In the genomic region with DNA sequence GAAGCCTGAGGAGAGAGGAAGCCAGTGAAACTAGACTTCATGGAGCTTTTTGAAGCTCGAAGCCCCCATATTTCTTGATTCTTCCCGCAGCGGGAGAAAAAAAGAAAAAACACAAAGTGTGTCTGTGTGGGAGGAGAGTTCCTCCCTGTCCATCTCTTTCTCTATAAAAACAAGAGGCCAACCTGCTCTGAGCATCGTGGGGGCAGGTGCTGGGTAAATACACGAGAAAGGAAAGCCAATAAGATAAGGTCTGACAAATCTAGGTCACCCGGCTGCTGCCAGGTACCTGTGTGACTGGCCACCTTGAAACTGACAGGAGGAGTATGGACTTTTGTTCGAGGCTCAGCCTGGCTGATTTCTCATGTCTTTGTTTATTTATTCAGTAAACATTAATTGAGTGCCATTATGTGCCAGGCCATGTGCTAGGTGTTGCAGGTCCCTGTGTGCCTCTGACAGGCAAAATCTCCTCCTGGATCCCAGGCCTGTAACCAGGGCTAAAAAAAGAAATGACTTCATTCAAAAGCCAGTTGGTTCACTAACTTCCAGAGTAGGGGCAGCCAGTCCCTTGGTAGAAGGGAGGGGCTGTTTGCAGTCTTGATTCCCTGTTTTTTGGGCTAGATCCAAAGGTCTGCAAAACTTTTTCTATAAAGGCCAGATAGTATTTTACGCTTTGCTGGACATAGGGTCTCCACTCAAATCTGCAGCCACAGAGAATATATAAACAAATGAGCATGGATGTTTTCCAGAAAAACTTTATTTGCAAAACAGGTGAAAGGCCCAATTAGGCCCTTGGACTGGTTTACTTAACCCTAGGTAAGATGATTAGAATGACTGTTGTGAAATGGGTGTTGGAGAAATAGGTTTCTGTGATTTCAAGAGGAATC, we compare ENCODE assay signal across 1 cellular context.
A peak's percentile ranks its signal among the peaks of the same experiment; 100 is the strongest.
TF ChIP-seq lines count a peak whose summit lies in the region.

No MANE protein-coding gene starts in this region.

TF ChIP-seq in HepG2, 621 proteins besides CTCF, POLR2A, EP300 and RAD21 (continued from another document and continues in another):
- TF ChIP-seq ATF7-NPFF (CRISPR knock-in tag; IDR thresholded peaks at IDR 0.05; ENCODE audit: low read depth) (0 out of 2 replicates have a peak, but pooled peaks have one; percentile 33), ZNF850 (CRISPR knock-in tag; conservative IDR thresholded peaks at IDR 0.05) (no peak; the same call in 1 of the 2 replicates), FOXA1 (IDR thresholded peaks at IDR 0.05) (peak; percentile 37; the same call in 1 of the 2 replicates), FOXA1 (CRISPR knock-in tag; IDR thresholded peaks at IDR 0.05) (peak; percentile 98), SNAI1 (CRISPR knock-in tag; IDR thresholded peaks at IDR 0.05; ENCODE audit: borderline replicate concordance) (peak; percentile 94; the same call in 1 of the 2 replicates), MTA3 (CRISPR knock-in tag; IDR thresholded peaks at IDR 0.05) (no peak), ZNF883 (CRISPR knock-in tag; IDR thresholded peaks at IDR 0.05; ENCODE audit: not compliant biosample characterization) (no peak), ZNF564 (CRISPR knock-in tag; IDR thresholded peaks at IDR 0.05) (peak; percentile 50; the same call in 1 of the 2 replicates), ZNF260 (CRISPR knock-in tag; IDR thresholded peaks at IDR 0.05; ENCODE audit: borderline replicate concordance, low read depth) (no peak), ZNF737 (CRISPR knock-in tag; IDR thresholded peaks at IDR 0.05; ENCODE audit: borderline replicate concordance) (peak; percentile 77; the same call in 1 of the 2 replicates), ZNF775 (CRISPR knock-in tag; IDR thresholded peaks at IDR 0.05; ENCODE audit: borderline replicate concordance) (no peak; the same call in 1 of the 2 replicates), DNMT3B (CRISPR knock-in tag; conservative IDR thresholded peaks at IDR 0.05) (0 out of 2 replicates have a peak, but pooled peaks have one; percentile 5), SIN3A (IDR thresholded peaks at IDR 0.05; ENCODE audit: borderline replicate concordance, low read depth, low read length) (peak; percentile 94), SP1 (IDR thresholded peaks at IDR 0.05) (no peak), SP1 (CRISPR knock-in tag; IDR thresholded peaks at IDR 0.05) (peak; percentile 42; the same call in 1 of the 2 replicates), SAP130 (CRISPR knock-in tag; IDR thresholded peaks at IDR 0.05; ENCODE audit: low read depth) (peak; percentile 99), ZNF543 (CRISPR knock-in tag; IDR thresholded peaks at IDR 0.05) (no peak), U2AF1 (optimal IDR thresholded peaks at IDR 0.05; ENCODE audit: low read depth, low read length) (peak; percentile 35)
- TF ChIP-seq, protein P1, sequence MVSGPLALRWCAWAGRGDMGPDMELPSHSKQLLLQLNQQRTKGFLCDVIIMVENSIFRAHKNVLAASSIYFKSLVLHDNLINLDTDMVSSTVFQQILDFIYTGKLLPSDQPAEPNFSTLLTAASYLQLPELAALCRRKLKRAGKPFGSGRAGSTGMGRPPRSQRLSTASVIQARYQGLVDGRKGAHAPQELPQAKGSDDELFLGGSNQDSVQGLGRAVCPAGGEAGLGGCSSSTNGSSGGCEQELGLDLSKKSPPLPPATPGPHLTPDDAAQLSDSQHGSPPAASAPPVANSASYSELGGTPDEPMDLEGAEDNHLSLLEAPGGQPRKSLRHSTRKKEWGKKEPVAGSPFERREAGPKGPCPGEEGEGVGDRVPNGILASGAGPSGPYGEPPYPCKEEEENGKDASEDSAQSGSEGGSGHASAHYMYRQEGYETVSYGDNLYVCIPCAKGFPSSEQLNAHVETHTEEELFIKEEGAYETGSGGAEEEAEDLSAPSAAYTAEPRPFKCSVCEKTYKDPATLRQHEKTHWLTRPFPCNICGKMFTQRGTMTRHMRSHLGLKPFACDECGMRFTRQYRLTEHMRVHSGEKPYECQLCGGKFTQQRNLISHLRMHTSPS (CRISPR knock-in tag; IDR thresholded peaks at IDR 0.05; ENCODE audit: low read depth): peak; percentile 95
- TF ChIP-seq, protein P2, sequence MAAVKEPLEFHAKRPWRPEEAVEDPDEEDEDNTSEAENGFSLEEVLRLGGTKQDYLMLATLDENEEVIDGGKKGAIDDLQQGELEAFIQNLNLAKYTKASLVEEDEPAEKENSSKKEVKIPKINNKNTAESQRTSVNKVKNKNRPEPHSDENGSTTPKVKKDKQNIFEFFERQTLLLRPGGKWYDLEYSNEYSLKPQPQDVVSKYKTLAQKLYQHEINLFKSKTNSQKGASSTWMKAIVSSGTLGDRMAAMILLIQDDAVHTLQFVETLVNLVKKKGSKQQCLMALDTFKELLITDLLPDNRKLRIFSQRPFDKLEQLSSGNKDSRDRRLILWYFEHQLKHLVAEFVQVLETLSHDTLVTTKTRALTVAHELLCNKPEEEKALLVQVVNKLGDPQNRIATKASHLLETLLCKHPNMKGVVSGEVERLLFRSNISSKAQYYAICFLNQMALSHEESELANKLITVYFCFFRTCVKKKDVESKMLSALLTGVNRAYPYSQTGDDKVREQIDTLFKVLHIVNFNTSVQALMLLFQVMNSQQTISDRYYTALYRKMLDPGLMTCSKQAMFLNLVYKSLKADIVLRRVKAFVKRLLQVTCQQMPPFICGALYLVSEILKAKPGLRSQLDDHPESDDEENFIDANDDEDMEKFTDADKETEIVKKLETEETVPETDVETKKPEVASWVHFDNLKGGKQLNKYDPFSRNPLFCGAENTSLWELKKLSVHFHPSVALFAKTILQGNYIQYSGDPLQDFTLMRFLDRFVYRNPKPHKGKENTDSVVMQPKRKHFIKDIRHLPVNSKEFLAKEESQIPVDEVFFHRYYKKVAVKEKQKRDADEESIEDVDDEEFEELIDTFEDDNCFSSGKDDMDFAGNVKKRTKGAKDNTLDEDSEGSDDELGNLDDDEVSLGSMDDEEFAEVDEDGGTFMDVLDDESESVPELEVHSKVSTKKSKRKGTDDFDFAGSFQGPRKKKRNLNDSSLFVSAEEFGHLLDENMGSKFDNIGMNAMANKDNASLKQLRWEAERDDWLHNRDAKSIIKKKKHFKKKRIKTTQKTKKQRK (IDR thresholded peaks at IDR 0.05; ENCODE audit: low read length): no peak
- TF ChIP-seq, protein P3, sequence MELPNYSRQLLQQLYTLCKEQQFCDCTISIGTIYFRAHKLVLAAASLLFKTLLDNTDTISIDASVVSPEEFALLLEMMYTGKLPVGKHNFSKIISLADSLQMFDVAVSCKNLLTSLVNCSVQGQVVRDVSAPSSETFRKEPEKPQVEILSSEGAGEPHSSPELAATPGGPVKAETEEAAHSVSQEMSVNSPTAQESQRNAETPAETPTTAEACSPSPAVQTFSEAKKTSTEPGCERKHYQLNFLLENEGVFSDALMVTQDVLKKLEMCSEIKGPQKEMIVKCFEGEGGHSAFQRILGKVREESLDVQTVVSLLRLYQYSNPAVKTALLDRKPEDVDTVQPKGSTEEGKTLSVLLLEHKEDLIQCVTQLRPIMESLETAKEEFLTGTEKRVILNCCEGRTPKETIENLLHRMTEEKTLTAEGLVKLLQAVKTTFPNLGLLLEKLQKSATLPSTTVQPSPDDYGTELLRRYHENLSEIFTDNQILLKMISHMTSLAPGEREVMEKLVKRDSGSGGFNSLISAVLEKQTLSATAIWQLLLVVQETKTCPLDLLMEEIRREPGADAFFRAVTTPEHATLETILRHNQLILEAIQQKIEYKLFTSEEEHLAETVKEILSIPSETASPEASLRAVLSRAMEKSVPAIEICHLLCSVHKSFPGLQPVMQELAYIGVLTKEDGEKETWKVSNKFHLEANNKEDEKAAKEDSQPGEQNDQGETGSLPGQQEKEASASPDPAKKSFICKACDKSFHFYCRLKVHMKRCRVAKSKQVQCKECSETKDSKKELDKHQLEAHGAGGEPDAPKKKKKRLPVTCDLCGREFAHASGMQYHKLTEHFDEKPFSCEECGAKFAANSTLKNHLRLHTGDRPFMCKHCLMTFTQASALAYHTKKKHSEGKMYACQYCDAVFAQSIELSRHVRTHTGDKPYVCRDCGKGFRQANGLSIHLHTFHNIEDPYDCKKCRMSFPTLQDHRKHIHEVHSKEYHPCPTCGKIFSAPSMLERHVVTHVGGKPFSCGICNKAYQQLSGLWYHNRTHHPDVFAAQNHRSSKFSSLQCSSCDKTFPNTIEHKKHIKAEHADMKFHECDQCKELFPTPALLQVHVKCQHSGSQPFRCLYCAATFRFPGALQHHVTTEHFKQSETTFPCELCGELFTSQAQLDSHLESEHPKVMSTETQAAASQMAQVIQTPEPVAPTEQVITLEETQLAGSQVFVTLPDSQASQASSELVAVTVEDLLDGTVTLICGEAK (IDR thresholded peaks at IDR 0.05): peak; percentile 17; the same call in 1 of the 2 replicates
- TF ChIP-seq, protein P3 (CRISPR knock-in tag; IDR thresholded peaks at IDR 0.05): peak; percentile 80; the same call in 1 of the 2 replicates
- TF ChIP-seq, protein P4, sequence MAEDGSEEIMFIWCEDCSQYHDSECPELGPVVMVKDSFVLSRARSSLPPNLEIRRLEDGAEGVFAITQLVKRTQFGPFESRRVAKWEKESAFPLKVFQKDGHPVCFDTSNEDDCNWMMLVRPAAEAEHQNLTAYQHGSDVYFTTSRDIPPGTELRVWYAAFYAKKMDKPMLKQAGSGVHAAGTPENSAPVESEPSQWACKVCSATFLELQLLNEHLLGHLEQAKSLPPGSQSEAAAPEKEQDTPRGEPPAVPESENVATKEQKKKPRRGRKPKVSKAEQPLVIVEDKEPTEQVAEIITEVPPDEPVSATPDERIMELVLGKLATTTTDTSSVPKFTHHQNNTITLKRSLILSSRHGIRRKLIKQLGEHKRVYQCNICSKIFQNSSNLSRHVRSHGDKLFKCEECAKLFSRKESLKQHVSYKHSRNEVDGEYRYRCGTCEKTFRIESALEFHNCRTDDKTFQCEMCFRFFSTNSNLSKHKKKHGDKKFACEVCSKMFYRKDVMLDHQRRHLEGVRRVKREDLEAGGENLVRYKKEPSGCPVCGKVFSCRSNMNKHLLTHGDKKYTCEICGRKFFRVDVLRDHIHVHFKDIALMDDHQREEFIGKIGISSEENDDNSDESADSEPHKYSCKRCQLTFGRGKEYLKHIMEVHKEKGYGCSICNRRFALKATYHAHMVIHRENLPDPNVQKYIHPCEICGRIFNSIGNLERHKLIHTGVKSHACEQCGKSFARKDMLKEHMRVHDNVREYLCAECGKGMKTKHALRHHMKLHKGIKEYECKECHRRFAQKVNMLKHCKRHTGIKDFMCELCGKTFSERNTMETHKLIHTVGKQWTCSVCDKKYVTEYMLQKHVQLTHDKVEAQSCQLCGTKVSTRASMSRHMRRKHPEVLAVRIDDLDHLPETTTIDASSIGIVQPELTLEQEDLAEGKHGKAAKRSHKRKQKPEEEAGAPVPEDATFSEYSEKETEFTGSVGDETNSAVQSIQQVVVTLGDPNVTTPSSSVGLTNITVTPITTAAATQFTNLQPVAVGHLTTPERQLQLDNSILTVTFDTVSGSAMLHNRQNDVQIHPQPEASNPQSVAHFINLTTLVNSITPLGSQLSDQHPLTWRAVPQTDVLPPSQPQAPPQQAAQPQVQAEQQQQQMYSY (CRISPR knock-in tag; IDR thresholded peaks at IDR 0.05): peak; percentile 51; the same call in 1 of the 2 replicates
- TF ChIP-seq, protein P5, sequence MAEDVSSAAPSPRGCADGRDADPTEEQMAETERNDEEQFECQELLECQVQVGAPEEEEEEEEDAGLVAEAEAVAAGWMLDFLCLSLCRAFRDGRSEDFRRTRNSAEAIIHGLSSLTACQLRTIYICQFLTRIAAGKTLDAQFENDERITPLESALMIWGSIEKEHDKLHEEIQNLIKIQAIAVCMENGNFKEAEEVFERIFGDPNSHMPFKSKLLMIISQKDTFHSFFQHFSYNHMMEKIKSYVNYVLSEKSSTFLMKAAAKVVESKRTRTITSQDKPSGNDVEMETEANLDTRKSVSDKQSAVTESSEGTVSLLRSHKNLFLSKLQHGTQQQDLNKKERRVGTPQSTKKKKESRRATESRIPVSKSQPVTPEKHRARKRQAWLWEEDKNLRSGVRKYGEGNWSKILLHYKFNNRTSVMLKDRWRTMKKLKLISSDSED (CRISPR knock-in tag; IDR thresholded peaks at IDR 0.05): no peak
- TF ChIP-seq, protein P6, sequence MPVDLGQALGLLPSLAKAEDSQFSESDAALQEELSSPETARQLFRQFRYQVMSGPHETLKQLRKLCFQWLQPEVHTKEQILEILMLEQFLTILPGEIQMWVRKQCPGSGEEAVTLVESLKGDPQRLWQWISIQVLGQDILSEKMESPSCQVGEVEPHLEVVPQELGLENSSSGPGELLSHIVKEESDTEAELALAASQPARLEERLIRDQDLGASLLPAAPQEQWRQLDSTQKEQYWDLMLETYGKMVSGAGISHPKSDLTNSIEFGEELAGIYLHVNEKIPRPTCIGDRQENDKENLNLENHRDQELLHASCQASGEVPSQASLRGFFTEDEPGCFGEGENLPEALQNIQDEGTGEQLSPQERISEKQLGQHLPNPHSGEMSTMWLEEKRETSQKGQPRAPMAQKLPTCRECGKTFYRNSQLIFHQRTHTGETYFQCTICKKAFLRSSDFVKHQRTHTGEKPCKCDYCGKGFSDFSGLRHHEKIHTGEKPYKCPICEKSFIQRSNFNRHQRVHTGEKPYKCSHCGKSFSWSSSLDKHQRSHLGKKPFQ (CRISPR knock-in tag; IDR thresholded peaks at IDR 0.05; ENCODE audit: insufficient replicate concordance): peak; percentile 84
- TF ChIP-seq, protein P7, sequence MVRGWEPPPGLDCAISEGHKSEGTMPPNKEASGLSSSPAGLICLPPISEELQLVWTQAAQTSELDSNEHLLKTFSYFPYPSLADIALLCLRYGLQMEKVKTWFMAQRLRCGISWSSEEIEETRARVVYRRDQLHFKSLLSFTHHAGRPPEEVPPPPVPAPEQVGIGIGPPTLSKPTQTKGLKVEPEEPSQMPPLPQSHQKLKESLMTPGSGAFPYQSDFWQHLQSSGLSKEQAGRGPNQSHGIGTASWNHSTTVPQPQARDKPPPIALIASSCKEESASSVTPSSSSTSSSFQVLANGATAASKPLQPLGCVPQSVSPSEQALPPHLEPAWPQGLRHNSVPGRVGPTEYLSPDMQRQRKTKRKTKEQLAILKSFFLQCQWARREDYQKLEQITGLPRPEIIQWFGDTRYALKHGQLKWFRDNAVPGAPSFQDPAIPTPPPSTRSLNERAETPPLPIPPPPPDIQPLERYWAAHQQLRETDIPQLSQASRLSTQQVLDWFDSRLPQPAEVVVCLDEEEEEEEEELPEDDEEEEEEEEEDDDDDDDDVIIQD (CRISPR knock-in tag; IDR thresholded peaks at IDR 0.05; ENCODE audit: low read depth): peak; percentile 94
